In genomic region chr19:35977446-35978222, GRCh38 we compare ENCODE assay signal across 10 cellular contexts. TPM values are rescaled to one million over a fixed set of nuclear protein-coding genes. Genes with fewer than 3 reads are reported as not detected.
DNase-seq lines count a peak whose midpoint lies in the region; ATAC-seq and TF ChIP-seq lines count a peak whose summit lies in the region.
"Had no signal": no experiment of that assay in that cellular context is flagged by ENCODE, and none has a peak within 500 bp of the region (broad histone marks: within the 10 kb centered on the region; RNA-seq: fewer than 3 reads in every experiment).

No MANE protein-coding gene starts in this region.

- H2AFZ ChIP-seq in Loucy (ENCODE audit: low read length) = no peak overlapping the region

- POLR2A ChIA-PET in activated CD4-positive, alpha-beta memory T cell treated with anti-CD3 and anti-CD28 coated beads, Interleukin-2, amount 10 ng/mL, durations not matched to agents 7 days and 5 days (lab: Charles Lee) = no interaction called here

- H3K4me1 Mint-ChIP-seq in activated CD4-positive, alpha-beta memory T cell treated with anti-CD3 and anti-CD28 coated beads, Interleukin-2, amount 10 ng/mL, durations not matched to agents 7 days and 5 days = no peaks in the 10 kb centered on the region
- H3K4me1 Mint-ChIP-seq in neural crest cell = no peaks in the 10 kb centered on the region

- no peak overlapping the region for H3K9ac ChIP-seq in Loucy (ENCODE audit: low read depth, low read length, poor library complexity, severe bottlenecking)
- H3K9ac ChIP-seq: BLaER1 had no signal

- H3K4me3 ChIP-seq in Loucy (ENCODE audit: low read length, poor library complexity, severe bottlenecking) (no peak overlapping the region), esophagus muscularis mucosa (no peak overlapping the region), heart right ventricle (no peak overlapping the region)
- H3K4me3 ChIP-seq: ascending aorta, BLaER1 had no signal

- no peaks in the 10 kb centered on the region for H3K9me2 ChIP-seq in Loucy (replicated peaks; ENCODE audit: low read depth, low read length)

- peak; percentile 11 for DNase-seq in NOMO-1 treated with DMSO at 0.1 percent for 48 hours (lab: John Stamatoyannopoulos, UW; ENCODE audit: unreplicated experiment)
- DNase-seq in NOMO-1 treated with dmso at 0.1 percent for 144 hours (lab: John Stamatoyannopoulos, UW; ENCODE audit: unreplicated experiment) = no peak
- DNase-seq in activated CD4-positive, alpha-beta memory T cell treated with anti-CD3 and anti-CD28 coated beads, Interleukin-2, amount 10 ng/mL, durations not matched to agents 7 days and 5 days = peak; percentile 32
- no peak for DNase-seq in neural crest cell (ENCODE audit: low read depth, low spot score)
- no peak for DNase-seq in esophagus muscularis mucosa (ENCODE audit: extremely low spot score)
- DNase-seq in heart right ventricle = no peak

- H3K9me3 ChIP-seq in Loucy (ENCODE audit: insufficient read depth, low read depth, low read length) = no peaks in the 10 kb centered on the region
- no peaks in the 10 kb centered on the region for H3K9me3 ChIP-seq in esophagus muscularis mucosa
- no peaks in the 10 kb centered on the region for H3K9me3 ChIP-seq in heart right ventricle
- H3K9me3 ChIP-seq: ascending aorta, BLaER1 had no signal

- no peaks in the 10 kb centered on the region for H3K27me3 ChIP-seq in Loucy (ENCODE audit: insufficient read depth, low read length, poor library complexity, severe bottlenecking)
- H3K27me3 ChIP-seq in esophagus muscularis mucosa = peaks cover 0 to 65% (median 0%) of the 10 kb centered on the region in 4 donors
- peaks cover 0 to 62% (median 24%) of the 10 kb centered on the region in 7 donors for H3K27me3 ChIP-seq in heart right ventricle
- H3K27me3 ChIP-seq: ascending aorta had no signal

- no peak for TF ChIP-seq EP300 in esophagus muscularis mucosa (IDR thresholded peaks at IDR 0.05)

- H3K36me3 Mint-ChIP-seq in activated CD4-positive, alpha-beta memory T cell treated with anti-CD3 and anti-CD28 coated beads, Interleukin-2, amount 10 ng/mL, durations not matched to agents 7 days and 5 days (ENCODE audit: low read depth) = no peaks in the 10 kb centered on the region
- no peaks in the 10 kb centered on the region for H3K36me3 Mint-ChIP-seq in neural crest cell (ENCODE audit: low read depth)

- H3K27ac ChIP-seq in esophagus muscularis mucosa (replicated peaks in 1 of 4) (no peak overlapping the region), heart right ventricle (no peak overlapping the region)
- H3K27ac ChIP-seq: ascending aorta, BLaER1 had no signal

- H3K9me3 Mint-ChIP-seq in activated CD4-positive, alpha-beta memory T cell treated with anti-CD3 and anti-CD28 coated beads, Interleukin-2, amount 10 ng/mL, durations not matched to agents 7 days and 5 days = no peaks in the 10 kb centered on the region
- H3K9me3 Mint-ChIP-seq in neural crest cell = no peaks in the 10 kb centered on the region

- peaks cover 2% of the 10 kb centered on the region for H3K27me3 Mint-ChIP-seq in activated CD4-positive, alpha-beta memory T cell treated with anti-CD3 and anti-CD28 coated beads, Interleukin-2, amount 10 ng/mL, durations not matched to agents 7 days and 5 days
- H3K27me3 Mint-ChIP-seq in neural crest cell (ENCODE audit: low read depth) = peaks cover 67% of the 10 kb centered on the region

- no peak overlapping the region for H3K4me2 ChIP-seq in Loucy (ENCODE audit: low read depth, low read length, poor library complexity, severe bottlenecking)
- H3K4me2 ChIP-seq: BLaER1 had no signal

- H3K36me3 ChIP-seq in Loucy (ENCODE audit: insufficient read depth, low read length) (no peaks in the 10 kb centered on the region), esophagus muscularis mucosa (no peaks in the 10 kb centered on the region), heart right ventricle (no peaks in the 10 kb centered on the region)
- H3K36me3 ChIP-seq: ascending aorta, BLaER1 had no signal

- CTCF ChIA-PET in activated CD4-positive, alpha-beta memory T cell treated with anti-CD3 and anti-CD28 coated beads, Interleukin-2, amount 10 ng/mL, durations not matched to agents 7 days and 5 days (lab: Charles Lee) = interaction anchor here (0.7 to 1.4 kb wide), 2 partner anchors 12 to 24 kb away, joined by 3 read pairs; no protein-coding TSS in a partner anchor

- TF ChIP-seq POLR2A in esophagus muscularis mucosa (IDR thresholded peaks at IDR 0.05; ENCODE audit: low read depth) = no peak

- no peak overlapping the region for H3K27ac Mint-ChIP-seq in activated CD4-positive, alpha-beta memory T cell treated with anti-CD3 and anti-CD28 coated beads, Interleukin-2, amount 10 ng/mL, durations not matched to agents 7 days and 5 days
- H3K27ac Mint-ChIP-seq in neural crest cell (ENCODE audit: unreplicated experiment) = no peak overlapping the region

- WGBS in esophagus muscularis mucosa = 57% methylated on average over 9 of the region's 14 CpGs
- 49% methylated on average over 14 of the region's 14 CpGs for WGBS in heart right ventricle, 2 donors

- intact Hi-C loops in esophagus muscularis mucosa (cut with DNase I) (no loop called here), heart right ventricle (cut with DNase I) (no loop called here)

- TF ChIP-seq CTCF in Loucy (conservative IDR thresholded peaks at IDR 0.05; ENCODE audit: low read length) = peak; percentile 71
- TF ChIP-seq CTCF in neural crest cell (conservative IDR thresholded peaks at IDR 0.05) = peak; percentile 22
- no peak for TF ChIP-seq CTCF in esophagus muscularis mucosa (IDR thresholded peaks at IDR 0.05)
- TF ChIP-seq CTCF in heart right ventricle (IDR thresholded peaks at IDR 0.05) = peak in 1 of 9 donors; percentile 13

- no peak overlapping the region for H3K4me3 Mint-ChIP-seq in activated CD4-positive, alpha-beta memory T cell treated with anti-CD3 and anti-CD28 coated beads, Interleukin-2, amount 10 ng/mL, durations not matched to agents 7 days and 5 days
- H3K4me3 Mint-ChIP-seq in neural crest cell = no peak overlapping the region

- H3F3A ChIP-seq in Loucy (ENCODE audit: low read depth) = no peaks in the 10 kb centered on the region

- H3K4me1 ChIP-seq in Loucy (ENCODE audit: insufficient read depth, low read length, poor library complexity, severe bottlenecking) (no peaks in the 10 kb centered on the region), esophagus muscularis mucosa (no peaks in the 10 kb centered on the region), heart right ventricle (no peaks in the 10 kb centered on the region)
- H3K4me1 ChIP-seq: ascending aorta, BLaER1 had no signal

- H4K20me1 ChIP-seq in Loucy (ENCODE audit: insufficient read depth, low read length, poor library complexity, severe bottlenecking) = no peaks in the 10 kb centered on the region

- H3K79me2 ChIP-seq in Loucy (ENCODE audit: insufficient read depth, low read length) = no peaks in the 10 kb centered on the region

- ATAC-seq in HG02870 (IDR thresholded peaks at IDR 0.05; ENCODE audit: unreplicated experiment) = no peak
- ATAC-seq in heart right ventricle = no peak

RNA-seq across cellular contexts. Expression of gene SDHAF1, which starts 17.4 kb away (rescaled TPM):
- 10 to 100 TPM; 17.3 to 18.3 TPM for total RNA-seq in activated CD4-positive, alpha-beta memory T cell treated with anti-CD3 and anti-CD28 coated beads, Interleukin-2, amount 10 ng/mL, durations not matched to agents 7 days and 5 days
- total RNA-seq in neural crest cell = 16.8 and 17.5 TPM in 2 replicates
- total RNA-seq in esophagus muscularis mucosa = 10 to 100 TPM; 44.0 to 60.3 (median 50.2) TPM
- 10 to 100 TPM in 5 of 10 donors, 1 to 10 TPM in 5; 7.3 to 13.4 (median 10.2) TPM for total RNA-seq in heart right ventricle
- polyA plus RNA-seq in heart right ventricle = 10 to 100 TPM in 1 of 2 donors, 1 to 10 TPM in 1; 7.7 to 26.6 TPM

RNA-seq across cellular contexts. Expression of gene SYNE4, which starts 31.0 kb away (rescaled TPM):
- total RNA-seq in activated CD4-positive, alpha-beta memory T cell treated with anti-CD3 and anti-CD28 coated beads, Interleukin-2, amount 10 ng/mL, durations not matched to agents 7 days and 5 days = 1 to 10 TPM; 1.6 to 2.5 TPM
- 0.30 and 0.54 TPM in 2 replicates for total RNA-seq in neural crest cell
- total RNA-seq in esophagus muscularis mucosa = 1 to 10 TPM in 1 of 4 donors, not detected in 3; 1.3 TPM
- under 1 TPM in 3 of 10 donors, not detected in 7; 0.26 to 0.62 (median 0.42) TPM for total RNA-seq in heart right ventricle
- polyA plus RNA-seq in heart right ventricle = under 1 TPM; 0.29 to 0.37 TPM
- total RNA-seq: ascending aorta had no signal

RNA-seq across cellular contexts. Expression of gene ALKBH6, which starts 36.4 kb away (rescaled TPM):
- 10 to 100 TPM; 44.7 to 45.4 TPM for total RNA-seq in activated CD4-positive, alpha-beta memory T cell treated with anti-CD3 and anti-CD28 coated beads, Interleukin-2, amount 10 ng/mL, durations not matched to agents 7 days and 5 days
- total RNA-seq in neural crest cell (21.7 and 23.7 TPM in 2 replicates), esophagus muscularis mucosa (10 to 100 TPM; 27.0 to 43.6 (median 35.5) TPM), heart right ventricle (10 to 100 TPM in 6 of 10 donors, 1 to 10 TPM in 4; 7.9 to 12.4 (median 10.2) TPM)
- 10 to 100 TPM; 16.2 to 18.9 TPM for polyA plus RNA-seq in heart right ventricle

RNA-seq across cellular contexts. Expression of gene LRFN3, which starts 41.5 kb away (rescaled TPM):
- total RNA-seq in activated CD4-positive, alpha-beta memory T cell treated with anti-CD3 and anti-CD28 coated beads, Interleukin-2, amount 10 ng/mL, durations not matched to agents 7 days and 5 days = 10 to 100 TPM; 13.5 to 17.0 TPM
- total RNA-seq in neural crest cell (33.9 and 36.0 TPM in 2 replicates), esophagus muscularis mucosa (10 to 100 TPM in 3 of 4 donors, 1 to 10 TPM in 1; 7.5 to 22.6 (median 15.3) TPM), heart right ventricle (1 to 10 TPM; 3.4 to 9.6 (median 5.8) TPM)
- polyA plus RNA-seq in heart right ventricle = 1 to 10 TPM; 3.7 to 8.2 TPM

RNA-seq across cellular contexts. Expression of gene CLIP3, which starts 55.0 kb away (rescaled TPM):
- total RNA-seq in activated CD4-positive, alpha-beta memory T cell treated with anti-CD3 and anti-CD28 coated beads, Interleukin-2, amount 10 ng/mL, durations not matched to agents 7 days and 5 days = 1 to 10 TPM; 1.7 to 2.2 TPM
- total RNA-seq in neural crest cell (33.1 and 37.6 TPM in 2 replicates), esophagus muscularis mucosa (10 to 100 TPM; 39.9 to 73.3 (median 51.4) TPM), heart right ventricle (1 to 10 TPM; 1.2 to 7.5 (median 4.7) TPM)
- polyA plus RNA-seq in heart right ventricle = 1 to 10 TPM; 2.2 to 2.6 TPM

Comparison
In these comparisons a context has a peak if more than half of its experiments do, and no peak if none do; other contexts are left out.
1. DNase-seq: peak in NOMO-1 treated with DMSO at 0.1 percent for 48 hours (single experiment) and activated CD4-positive, alpha-beta memory T cell treated with anti-CD3 and anti-CD28 coated beads, Interleukin-2, amount 10 ng/mL, durations not matched to agents 7 days and 5 days (single experiment); none in NOMO-1 treated with dmso at 0.1 percent for 144 hours (single experiment), neural crest cell (single experiment), esophagus muscularis mucosa (single experiment) and heart right ventricle (0 of 2).
2. CTCF ChIP-seq: peak in Loucy (single experiment) and neural crest cell (single experiment); none in esophagus muscularis mucosa (0 of 3).